In the genomic region with DNA sequence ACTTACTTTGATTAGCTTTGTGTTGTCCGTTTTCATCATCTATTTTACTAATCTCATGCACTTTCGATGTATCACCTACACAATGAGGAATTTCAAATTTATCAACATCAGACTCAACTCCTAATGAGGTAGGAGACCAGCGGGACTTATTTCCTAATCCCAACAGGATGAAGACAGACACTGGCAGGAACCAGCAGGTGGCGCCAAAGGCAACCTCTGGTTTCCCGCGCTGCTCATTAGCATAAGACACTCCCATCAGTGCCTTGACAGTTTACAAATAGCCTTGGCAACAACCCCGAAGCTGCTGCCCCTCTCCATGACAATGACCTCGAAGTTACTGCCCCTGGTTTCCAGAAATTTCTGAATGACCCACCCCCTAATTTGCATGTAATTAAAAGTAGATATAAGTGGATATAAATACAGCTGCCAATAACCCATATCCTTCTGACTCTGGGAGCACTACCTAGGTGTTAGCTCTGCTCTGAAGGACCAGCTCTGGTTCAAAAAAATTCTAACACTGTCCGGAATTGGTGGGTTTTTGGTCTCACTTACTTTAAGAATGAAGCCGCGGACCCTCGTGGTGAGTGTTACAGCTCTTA, we compare ENCODE assay signal across 8 cellular contexts.
DNase-seq lines count a peak whose midpoint lies in the region; ATAC-seq and TF ChIP-seq lines count a peak whose summit lies in the region.

No MANE protein-coding gene starts in this region.

- peak; percentile 15 for DNase-seq in Caki2 (ENCODE audit: low read depth)
- DNase-seq in HuH-7 (ENCODE audit: low spot score): peak; percentile 25
- DNase-seq in activated CD8-positive, alpha-beta memory T cell treated with anti-CD3 and anti-CD28 coated beads, Interleukin-2, amount 50 U/mL, for 4 hours: peak; percentile 15
- no peak for DNase-seq in left ventricle myocardium inferior
- DNase-seq in stimulated activated CD4-positive, alpha-beta T cell treated with anti-CD3 and anti-CD28 coated beads, TNF-alpha, amount 100 ng/mL, for 48 hours (ENCODE audit: low read depth in 3 of 3): peak; percentile 12 to 46 (median 36)
- DNase-seq in GOT3 (lab: John Stamatoyannopoulos, UW): no peak
- no peak for DNase-seq in SKM-1 (lab: John Stamatoyannopoulos, UW; ENCODE audit: unreplicated experiment)

- intact Hi-C loops in left ventricle myocardium inferior (cut with micrococcal nuclease): no loop called here

- H3K4me1 ChIP-seq in left ventricle myocardium inferior: no peaks in the 10 kb centered on the region

- no peaks in the 10 kb centered on the region for H3K9me3 ChIP-seq in left ventricle myocardium inferior (replicated peaks)

- H3K36me3 ChIP-seq in left ventricle myocardium inferior: no peaks in the 10 kb centered on the region

- H3K27ac ChIP-seq in left ventricle myocardium inferior (replicated peaks): no peak overlapping the region

- ATAC-seq in HG02571 (IDR thresholded peaks at IDR 0.05; ENCODE audit: unreplicated experiment): no peak

- H3K27me3 ChIP-seq in left ventricle myocardium inferior (ENCODE audit: low read depth): no peaks in the 10 kb centered on the region

- TF ChIP-seq CTCF in left ventricle myocardium inferior (IDR thresholded peaks at IDR 0.05; ENCODE audit: borderline replicate concordance): peak; percentile 50

- in situ Hi-C loops in Caki2 (cut with HindIII; ENCODE audit: low pct_unique_long_range_greater_than_20kb, low sequenced_read_pairs): no loop called here

- H3K4me3 ChIP-seq in left ventricle myocardium inferior: no peak overlapping the region

Comparison
In these comparisons a context has a peak if more than half of its experiments do, and no peak if none do; other contexts are left out.
1. DNase-seq: peak in Caki2 (single experiment), HuH-7 (single experiment), activated CD8-positive, alpha-beta memory T cell treated with anti-CD3 and anti-CD28 coated beads, Interleukin-2, amount 50 U/mL, for 4 hours (single experiment) and stimulated activated CD4-positive, alpha-beta T cell treated with anti-CD3 and anti-CD28 coated beads, TNF-alpha, amount 100 ng/mL, for 48 hours (3 of 3); none in left ventricle myocardium inferior (single experiment), GOT3 (single experiment) and SKM-1 (single experiment).